ENCODE assay signal across 16 cellular contexts in the genomic region with DNA sequence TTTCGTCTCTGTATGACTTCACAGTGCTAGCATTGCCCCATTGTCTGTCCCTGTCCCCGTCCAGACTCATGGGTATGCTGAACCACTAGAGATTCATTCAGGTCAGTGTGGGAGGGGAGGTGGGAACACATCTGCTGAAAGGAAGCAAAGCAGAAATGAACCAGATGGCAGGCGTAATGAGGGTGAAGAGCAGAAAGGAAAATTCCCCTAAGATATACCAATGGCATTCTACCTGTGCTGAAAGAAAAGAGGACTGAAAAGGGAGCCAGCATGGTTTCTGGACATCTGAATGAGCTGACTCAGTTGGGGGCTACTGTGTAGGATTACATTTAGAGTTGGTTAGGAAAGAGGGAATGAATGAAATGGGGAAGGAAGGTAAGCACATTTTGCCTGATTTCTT.
A peak's percentile ranks its signal among the peaks of the same experiment; 100 is the strongest.
DNase-seq lines count a peak whose midpoint lies in the region; FAIRE-seq and TF ChIP-seq lines count a peak whose summit lies in the region.
"Had no signal": no experiment of that assay in that cellular context is flagged by ENCODE, and none has a peak within 500 bp of the region (broad histone marks: within the 10 kb centered on the region; RNA-seq: fewer than 3 reads in every experiment).

No MANE protein-coding gene starts in this region.

- no peak overlapping the region for H4K91ac ChIP-seq in H1 (replicated peaks; ENCODE audit: insufficient read length, low read length)

- H3K56ac ChIP-seq in H1 (replicated peaks; ENCODE audit: insufficient read length, low read depth, low read length) = no peak overlapping the region

- DNase-seq in DMS 273 (lab: John Stamatoyannopoulos, UW; ENCODE audit: unreplicated experiment) (peak; percentile 53), H1 (ENCODE audit: low read depth in 1 of 2, low spot score in 2 of 2) (peak in 1 of 2 experiments; percentile 45), iPS-NIHi7 (ENCODE audit: extremely low spot score) (peak; percentile 15), 8988T (no peak), G401 (ENCODE audit: low spot score) (no peak), GM20000 (ENCODE audit: low spot score) (no peak)
- DNase-seq: C1 segment of cervical spinal cord, Kasumi-1, MM.1S, NCI-H1092 treated with DMSO at 0.1 percent for 48 hours, NCI-H2107, NCI-H345, RPMI8226 had no signal

- H4K5ac ChIP-seq in H1 (ENCODE audit: insufficient read length, low read depth, low read length) = no peak overlapping the region

- CTCF ChIA-PET in H1 (lab: Charles Lee; ENCODE audit: partially characterized antibody) = no interaction called here

- no peak overlapping the region for H3K9ac ChIP-seq in HUES48 (ENCODE audit: low read depth, low read length)
- peak overlapping the region in 1 of 4 experiments; percentile 54; a peak in 2 of 7 replicates for H3K9ac ChIP-seq in H1 (replicated peaks in 1 of 4; ENCODE audit: extremely low read depth in 1 of 4, low read depth in 3 of 4, low read length in 3 of 4)

- H2AK5ac ChIP-seq in H1 (ENCODE audit: low read depth, low read length) = no peak overlapping the region

- TF ChIP-seq EP300 in H1 (IDR thresholded peaks at IDR 0.05; ENCODE audit: borderline replicate concordance in 1 of 2, low read depth in 2 of 2, low read length in 2 of 2) = no peak

- H3K4ac ChIP-seq in H1 (replicated peaks; ENCODE audit: insufficient read length, low read depth, low read length) = no peak overlapping the region

- no peaks in the 10 kb centered on the region for H4K20me1 ChIP-seq in H1 (replicated peaks in 1 of 2; ENCODE audit: control insufficient read depth in 1 of 2, insufficient read depth in 2 of 2, low read length in 2 of 2)

- no peak overlapping the region for H2BK20ac ChIP-seq in H1 (ENCODE audit: low read length)

- POLR2A ChIA-PET in H1 (lab: Charles Lee; ENCODE audit: partially characterized antibody) = no interaction called here

- no peak overlapping the region for H2BK12ac ChIP-seq in H1 (ENCODE audit: low read depth, low read length)

- no peak overlapping the region for H2BK120ac ChIP-seq in H1 (replicated peaks; ENCODE audit: low read depth, low read length)

- TF ChIP-seq CTCF in H1 (IDR thresholded peaks at IDR 0.05; ENCODE audit: control extremely low read depth in 1 of 3, insufficient read depth in 1 of 3, low read depth in 1 of 3, low read length in 3 of 3) (no peak), GM20000 (IDR thresholded peaks at IDR 0.05; ENCODE audit: extremely low read depth, missing control alignments) (no peak)

- no peak for TF ChIP-seq POLR2A in H1 (IDR thresholded peaks at IDR 0.05; ENCODE audit: control extremely low read depth in 1 of 2, low read depth in 2 of 2, low read length in 2 of 2)

- H3K4me3 ChIP-seq in HUES48 (ENCODE audit: low read depth, low read length) (no peak overlapping the region), H1 (ENCODE audit: extremely low read depth in 1 of 4, insufficient read depth in 2 of 4, low read depth in 3 of 4, low read length in 4 of 4) (peak overlapping the region in 1 of 4 experiments; percentile 19; a peak in 1 of 8 replicates)
- H3K4me3 ChIP-seq: SJSA1 had no signal

- H3K27me3 ChIP-seq in HUES48 (ENCODE audit: control insufficient read depth, insufficient read depth, low read length) (no peaks in the 10 kb centered on the region), H1 (replicated peaks in 1 of 4; ENCODE audit: control insufficient read depth in 3 of 4, extremely low read depth in 1 of 4, insufficient read depth in 3 of 4, low read length in 3 of 4) (no peaks in the 10 kb centered on the region)
- H3K27me3 ChIP-seq: SJSA1 had no signal

- in situ Hi-C loops in G401 (cut with HindIII; ENCODE audit: low sequenced_read_pairs) = no loop called here

- H4K8ac ChIP-seq in H1 (ENCODE audit: extremely low read depth, insufficient read depth, low read length) = no peak overlapping the region

- 32% methylated on average over 3 of the region's 3 CpGs; no CpG with 5 or more reads in 1 of the 2 experiments for WGBS in H1 (ENCODE audit: extremely low coverage in 1 of 2, insufficient coverage in 1 of 2, insufficient read length in 1 of 2, insufficient replicate concordance in 2 of 2, low coverage in 1 of 2, low lambda C conversion rate in 2 of 2, missing lambda C conversion rate in 1 of 2), 2 experiments

- H3K18ac ChIP-seq in H1 (ENCODE audit: extremely low read depth, low read length) = no peak overlapping the region; the same call in 1 of the 2 replicates

- TF ChIP-seq RAD21 in H1 (IDR thresholded peaks at IDR 0.05 in 1 of 2, conservative IDR thresholded peaks at IDR 0.05 in 1 of 2; ENCODE audit: low read depth in 2 of 2, low read length in 2 of 2) = no peak

- no peak overlapping the region for H2BK15ac ChIP-seq in H1 (ENCODE audit: low read length)

- H3K14ac ChIP-seq in H1 (ENCODE audit: insufficient read length) = no peak overlapping the region

- peak overlapping the region; percentile 25 to 70; a peak in 3 of 4 replicates for H3K4me2 ChIP-seq in H1 (ENCODE audit: insufficient read depth in 1 of 2, low read depth in 2 of 2, low read length in 2 of 2)

- FAIRE-seq in H1 (lab: Jason Lieb, UNC) = peak; percentile 83
- FAIRE-seq: H54 had no signal

- H3K36me3 ChIP-seq in HUES48 (ENCODE audit: control insufficient read depth, insufficient read depth, low read length) (no peaks in the 10 kb centered on the region), H1 (ENCODE audit: control insufficient read depth in 2 of 4, insufficient read depth in 4 of 4, low read length in 3 of 4) (no peaks in the 10 kb centered on the region)
- H3K36me3 ChIP-seq: SJSA1 had no signal

- no peaks in the 10 kb centered on the region for H3K79me1 ChIP-seq in H1 (ENCODE audit: low read depth, low read length)

- H3K4me1 ChIP-seq in HUES48 (ENCODE audit: control insufficient read depth, insufficient read depth, low read length) (peaks cover 37% of the 10 kb centered on the region), H1 (replicated peaks in 1 of 4; ENCODE audit: control insufficient read depth in 3 of 4, insufficient read depth in 4 of 4, low read length in 3 of 4) (peaks cover 0 to 8% (median 6%) of the 10 kb centered on the region in 4 experiments; a peak in 3 of 7 replicates)
- H3K4me1 ChIP-seq: SJSA1 had no signal

- no peaks in the 10 kb centered on the region for H3K79me2 ChIP-seq in H1 (ENCODE audit: control insufficient read depth in 1 of 2, insufficient read depth in 2 of 2, low read length in 2 of 2)

- H2BK5ac ChIP-seq in H1 (ENCODE audit: low read depth, low read length) = no peak overlapping the region

- no peak overlapping the region for H2AFZ ChIP-seq in H1 (ENCODE audit: low read length)

- H3K9me3 ChIP-seq in HUES48 (ENCODE audit: control insufficient read depth, insufficient read depth, low read length) = no peaks in the 10 kb centered on the region
- no peaks in the 10 kb centered on the region for H3K9me3 ChIP-seq in H1 (ENCODE audit: insufficient read depth in 2 of 2, low read depth in 1 of 2, low read length in 1 of 2)
- H3K9me3 ChIP-seq: SJSA1 had no signal

- H3K23ac ChIP-seq in H1 (ENCODE audit: insufficient read length) = no peak overlapping the region

- no peaks in the 10 kb centered on the region; the same call in 1 of the 2 replicates for H3K23me2 ChIP-seq in H1 (ENCODE audit: low read depth, low read length)

- H3K27ac ChIP-seq in HUES48 (ENCODE audit: low read depth, low read length) (peak overlapping the region; percentile 80), H1 (ENCODE audit: low read depth, low read length) (peak overlapping the region; percentile 3; the same call in 1 of the 2 replicates)
- H3K27ac ChIP-seq: SJSA1 had no signal

TF ChIP-seq in H1, 55 proteins besides CTCF, POLR2A, EP300 and RAD21 (continues in another document):
- TF ChIP-seq, protein P1, sequence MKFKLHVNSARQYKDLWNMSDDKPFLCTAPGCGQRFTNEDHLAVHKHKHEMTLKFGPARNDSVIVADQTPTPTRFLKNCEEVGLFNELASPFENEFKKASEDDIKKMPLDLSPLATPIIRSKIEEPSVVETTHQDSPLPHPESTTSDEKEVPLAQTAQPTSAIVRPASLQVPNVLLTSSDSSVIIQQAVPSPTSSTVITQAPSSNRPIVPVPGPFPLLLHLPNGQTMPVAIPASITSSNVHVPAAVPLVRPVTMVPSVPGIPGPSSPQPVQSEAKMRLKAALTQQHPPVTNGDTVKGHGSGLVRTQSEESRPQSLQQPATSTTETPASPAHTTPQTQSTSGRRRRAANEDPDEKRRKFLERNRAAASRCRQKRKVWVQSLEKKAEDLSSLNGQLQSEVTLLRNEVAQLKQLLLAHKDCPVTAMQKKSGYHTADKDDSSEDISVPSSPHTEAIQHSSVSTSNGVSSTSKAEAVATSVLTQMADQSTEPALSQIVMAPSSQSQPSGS (IDR thresholded peaks at IDR 0.05; ENCODE audit: low read length) = no peak

Comparison
In these comparisons a context has a peak if more than half of its experiments do, and no peak if none do; other contexts are left out.
1. DNase-seq: peak in DMS 273 (single experiment) and iPS-NIHi7 (single experiment); none in 8988T (single experiment), G401 (single experiment) and GM20000 (single experiment).